8 cellular contexts compared by ENCODE assay signal in the genomic region with DNA sequence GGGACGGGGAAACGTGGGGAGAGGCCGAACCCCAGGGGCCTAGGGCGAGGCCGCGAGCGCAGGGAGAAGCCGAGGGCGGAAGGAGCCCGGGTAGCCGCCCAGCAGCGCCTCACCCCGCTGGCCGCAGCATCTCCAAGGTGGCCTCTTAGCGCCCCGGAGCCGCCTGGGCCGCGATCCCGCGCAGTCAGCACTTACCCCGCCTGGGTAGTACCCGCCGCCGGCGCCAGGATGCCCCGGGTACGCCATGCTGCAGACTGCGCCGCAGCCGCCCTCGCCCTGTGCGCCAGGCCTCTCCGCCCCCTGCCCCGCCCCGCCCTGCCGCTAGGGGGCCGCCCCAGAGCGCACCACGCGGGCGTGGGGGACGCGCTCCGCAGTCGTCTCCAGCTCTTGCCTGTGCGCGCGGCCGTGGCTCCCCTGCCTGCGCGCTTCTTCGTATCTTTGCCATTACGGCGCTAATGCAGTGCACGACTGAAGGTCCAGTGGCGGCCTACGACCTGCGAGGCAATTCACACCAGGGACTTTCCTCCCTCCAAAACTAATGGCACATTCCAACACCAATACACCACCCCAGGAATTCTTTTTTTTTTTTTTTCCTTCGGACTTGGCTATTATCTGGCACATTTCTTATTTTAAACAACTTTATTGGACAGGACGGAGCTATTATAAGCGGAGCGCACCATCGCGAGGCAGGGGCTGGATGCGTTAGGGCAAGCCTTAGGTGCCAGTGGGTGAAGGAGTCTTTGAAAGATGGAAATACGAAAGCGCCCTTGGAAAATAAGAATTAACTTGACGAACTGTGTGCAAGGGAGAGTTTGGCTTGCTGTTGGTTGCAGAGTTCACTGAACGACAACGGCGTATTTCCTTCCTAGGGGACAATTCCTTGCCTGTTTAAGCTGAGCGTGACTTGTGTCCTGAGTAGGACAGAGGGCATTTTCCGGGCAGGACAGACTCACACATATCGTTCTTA. TPM values are rescaled to one million over a fixed set of nuclear protein-coding genes. Genes with fewer than 3 reads are reported as not detected.
DNase-seq lines count a peak whose midpoint lies in the region; ATAC-seq and TF ChIP-seq lines count a peak whose summit lies in the region.

A gene with protein sequence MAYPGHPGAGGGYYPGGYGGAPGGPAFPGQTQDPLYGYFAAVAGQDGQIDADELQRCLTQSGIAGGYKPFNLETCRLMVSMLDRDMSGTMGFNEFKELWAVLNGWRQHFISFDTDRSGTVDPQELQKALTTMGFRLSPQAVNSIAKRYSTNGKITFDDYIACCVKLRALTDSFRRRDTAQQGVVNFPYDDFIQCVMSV (minus strand): TSS at position 258 of the 967 bp plus-strand sequence. CDS start 12 bp downstream, at position 246.

- H3K9me3 Mint-ChIP-seq in CD4-positive, alpha-beta memory T cell: no peaks in the 10 kb centered on the region
- H3K9me3 Mint-ChIP-seq in activated CD4-positive, alpha-beta memory T cell treated with anti-CD3 and anti-CD28 coated beads, Interleukin-2, amount 10 ng/mL, durations not matched to agents 7 days and 5 days: no peaks in the 10 kb centered on the region

- intact Hi-C loops in CD4-positive, alpha-beta memory T cell (cut with micrococcal nuclease): loop anchor here (1.0 to 10.0 kb wide), 6 partner anchors 17 to 1005 kb away; a partner anchor contains a TSS

- peak; percentile 89 to 95 (median 93) for DNase-seq in CD4-positive, alpha-beta memory T cell
- DNase-seq in NCI-H774 (lab: John Stamatoyannopoulos, UW) (peak; percentile 78), ecto neural progenitor cell (ENCODE audit: low spot score) (peak; percentile 92), lung (ENCODE audit: low spot score) (peak; percentile 87)
- peak; percentile 93 for DNase-seq in activated CD4-positive, alpha-beta memory T cell treated with anti-CD3 and anti-CD28 coated beads, Interleukin-2, amount 10 ng/mL, durations not matched to agents 7 days and 5 days
- DNase-seq in stimulated activated CD4-positive, alpha-beta T cell treated with anti-CD3 and anti-CD28 coated beads, TNF-alpha, amount 100 ng/mL, for 4 hours (ENCODE audit: low read depth in 3 of 3): peak; percentile 84 to 86 (median 86)

- no peaks in the 10 kb centered on the region for H3K9me3 ChIP-seq in CD4-positive, alpha-beta memory T cell (ENCODE audit: control insufficient read depth in 1 of 2, low read length in 2 of 2)
- H3K9me3 ChIP-seq in lung (ENCODE audit: control insufficient read depth in 2 of 2, insufficient read depth in 1 of 2, low read length in 1 of 2): no peaks in the 10 kb centered on the region

- CTCF ChIA-PET in CD4-positive, alpha-beta memory T cell (lab: Charles Lee; ENCODE audit: partially characterized antibody): interaction anchor here (0.7 to 1.6 kb wide), 9 partner anchors 8 to 1455 kb away, joined by 3 to 14 read pairs (median 5); a partner anchor contains a TSS
- CTCF ChIA-PET in activated CD4-positive, alpha-beta memory T cell treated with anti-CD3 and anti-CD28 coated beads, Interleukin-2, amount 10 ng/mL, durations not matched to agents 7 days and 5 days (lab: Charles Lee): interaction anchor here (0.7 to 1.7 kb wide), 6 partner anchors 10 to 72 kb away, joined by 3 to 4 read pairs (median 4); no protein-coding TSS in a partner anchor

- H3K27me3 ChIP-seq in CD4-positive, alpha-beta memory T cell (ENCODE audit: insufficient read depth, low read length): no peaks in the 10 kb centered on the region
- no peaks in the 10 kb centered on the region for H3K27me3 ChIP-seq in lung (ENCODE audit: control insufficient read depth, insufficient read depth)

- ATAC-seq in GM19372 (IDR thresholded peaks at IDR 0.05; ENCODE audit: low read depth, unreplicated experiment) (peak; percentile 62), HG03521 (IDR thresholded peaks at IDR 0.05; ENCODE audit: unreplicated experiment) (peak; percentile 79), lung (ENCODE audit: insufficient read depth, low FRiP score) (peak; percentile 99)

- peak within 1 kb of the TSS; percentile 76 to 77 for H3K4me3 ChIP-seq in CD4-positive, alpha-beta memory T cell (ENCODE audit: low read length in 2 of 2)
- peak within 1 kb of the TSS; percentile 96 for H3K4me3 ChIP-seq in lung

- H3K4me3 Mint-ChIP-seq in CD4-positive, alpha-beta memory T cell: peak within 1 kb of the TSS; percentile 91 to 98 (median 96)
- H3K4me3 Mint-ChIP-seq in activated CD4-positive, alpha-beta memory T cell treated with anti-CD3 and anti-CD28 coated beads, Interleukin-2, amount 10 ng/mL, durations not matched to agents 7 days and 5 days: peak within 1 kb of the TSS; percentile 83

- H3K4me1 ChIP-seq in CD4-positive, alpha-beta memory T cell (ENCODE audit: insufficient read depth, low read length): peaks cover 23% of the 10 kb centered on the region
- peaks cover 0 to 1% of the 10 kb centered on the region in 2 donors for H3K4me1 ChIP-seq in lung (ENCODE audit: control insufficient read depth in 2 of 2, insufficient read depth in 2 of 2, low read length in 2 of 2)

- peak; percentile 13 for TF ChIP-seq CTCF in lung (IDR thresholded peaks at IDR 0.05; ENCODE audit: control extremely low read depth, extremely low read depth)

- POLR2A ChIA-PET in CD4-positive, alpha-beta memory T cell (lab: Charles Lee; ENCODE audit: partially characterized antibody): interaction anchor here (0.9 to 1.4 kb wide), 3 partner anchors 17 to 1000 kb away, joined by 3 to 4 read pairs (median 4); a partner anchor contains a TSS
- POLR2A ChIA-PET in activated CD4-positive, alpha-beta memory T cell treated with anti-CD3 and anti-CD28 coated beads, Interleukin-2, amount 10 ng/mL, durations not matched to agents 7 days and 5 days (lab: Charles Lee): interaction anchor here (0.6 to 1.7 kb wide), 6 partner anchors 9 to 1068 kb away, joined by 3 to 6 read pairs (median 4); a partner anchor contains a TSS

- peak within 1 kb of the TSS; percentile 86 to 99 (median 95) for H3K27ac Mint-ChIP-seq in CD4-positive, alpha-beta memory T cell
- peak within 1 kb of the TSS; percentile 94 for H3K27ac Mint-ChIP-seq in activated CD4-positive, alpha-beta memory T cell treated with anti-CD3 and anti-CD28 coated beads, Interleukin-2, amount 10 ng/mL, durations not matched to agents 7 days and 5 days

- peaks cover 0 to 4% of the 10 kb centered on the region in 2 donors for H3K27me3 Mint-ChIP-seq in CD4-positive, alpha-beta memory T cell
- H3K27me3 Mint-ChIP-seq in activated CD4-positive, alpha-beta memory T cell treated with anti-CD3 and anti-CD28 coated beads, Interleukin-2, amount 10 ng/mL, durations not matched to agents 7 days and 5 days: no peaks in the 10 kb centered on the region

- H3K27ac ChIP-seq in CD4-positive, alpha-beta memory T cell (ENCODE audit: low read depth, low read length): peak within 1 kb of the TSS; percentile 76
- peak within 1 kb of the TSS; percentile 84 to 96 for H3K27ac ChIP-seq in lung (ENCODE audit: low read depth in 1 of 2, low read length in 1 of 2)

- WGBS in lung, 2 donors: 0% methylated on average over 48 to 75 of the region's 75 CpGs

- peaks cover 25 to 46% (median 31%) of the 10 kb centered on the region in 4 donors for H3K4me1 Mint-ChIP-seq in CD4-positive, alpha-beta memory T cell
- peaks cover 38% of the 10 kb centered on the region for H3K4me1 Mint-ChIP-seq in activated CD4-positive, alpha-beta memory T cell treated with anti-CD3 and anti-CD28 coated beads, Interleukin-2, amount 10 ng/mL, durations not matched to agents 7 days and 5 days

- peaks cover 10% of the 10 kb centered on the region for H3K36me3 ChIP-seq in CD4-positive, alpha-beta memory T cell (ENCODE audit: insufficient read depth, low read length)
- peaks cover 3 to 6% of the 10 kb centered on the region in 2 donors for H3K36me3 ChIP-seq in lung (ENCODE audit: control insufficient read depth in 2 of 2, insufficient read depth in 2 of 2, low read length in 2 of 2)

- H3K36me3 Mint-ChIP-seq in CD4-positive, alpha-beta memory T cell: peaks cover 4 to 28% of the 10 kb centered on the region in 2 donors
- H3K36me3 Mint-ChIP-seq in activated CD4-positive, alpha-beta memory T cell treated with anti-CD3 and anti-CD28 coated beads, Interleukin-2, amount 10 ng/mL, durations not matched to agents 7 days and 5 days (ENCODE audit: low read depth): peaks cover 21% of the 10 kb centered on the region

RNA-seq across cellular contexts. Expression of the gene that starts here (rescaled TPM):
- total RNA-seq in CD4-positive, alpha-beta memory T cell: 10 to 100 TPM; 76.1 to 80.0 TPM
- polyA plus RNA-seq in CD4-positive, alpha-beta memory T cell: 100 to 1,000 TPM; 277 to 353 TPM
- 100 to 1,000 TPM; 168 to 177 TPM for total RNA-seq in activated CD4-positive, alpha-beta memory T cell treated with anti-CD3 and anti-CD28 coated beads, Interleukin-2, amount 10 ng/mL, durations not matched to agents 7 days and 5 days
- 100 to 1,000 TPM; 109 to 134 TPM for total RNA-seq in lung
- polyA plus RNA-seq in lung: 100 to 1,000 TPM in 1 of 2 donors, 10 to 100 TPM in 1; 58.2 to 107 TPM

Comparison
In these comparisons a context has a peak if more than half of its experiments do, and no peak if none do; other contexts are left out.
1. Peak in every context shown above with its lines: DNase-seq, ATAC-seq, H3K4me3 ChIP-seq and H3K27ac ChIP-seq.